In the genomic region with DNA sequence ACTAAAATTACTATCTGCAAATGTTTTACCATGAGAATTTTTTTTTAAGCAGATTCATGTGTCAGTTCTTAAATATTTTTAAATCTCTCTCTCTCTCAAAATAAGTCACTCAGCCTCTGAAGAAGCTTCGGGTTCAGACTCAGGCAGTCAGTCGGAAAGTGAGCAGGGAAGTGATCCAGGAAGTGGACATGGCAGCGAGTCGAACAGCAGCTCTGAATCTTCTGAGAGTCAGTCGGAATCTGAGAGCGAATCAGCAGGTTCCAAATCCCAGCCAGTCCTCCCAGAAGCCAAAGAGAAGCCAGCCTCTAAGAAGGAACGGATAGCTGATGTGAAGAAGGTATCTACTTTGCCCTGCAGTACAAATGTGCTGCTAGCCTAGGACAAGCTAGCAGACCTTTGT, we compare ENCODE assay signal across 13 cellular contexts. TPM values are rescaled to one million over a fixed set of nuclear protein-coding genes. Genes with fewer than 3 reads are reported as not detected.
A peak's percentile ranks its signal among the peaks of the same experiment; 100 is the strongest.
DNase-seq lines count a peak whose midpoint lies in the region; ATAC-seq and TF ChIP-seq lines count a peak whose summit lies in the region.
"Had no signal": no experiment of that assay in that cellular context is flagged by ENCODE, and none has a peak within 500 bp of the region (broad histone marks: within the 10 kb centered on the region; RNA-seq: fewer than 3 reads in every experiment).

No MANE protein-coding gene starts in this region.

- H3K27ac Mint-ChIP-seq in activated T-helper 1 cell treated with anti-CD3 and anti-CD28 coated beads, Interleukin-12 subunit alpha, Interleukin-12 subunit beta, Interleukin-2, Interleukin-4 antibody, amounts not matched to agents 30 ng/mL and 10 ng/mL and 1 ng/mL, durations not matched to agents 14 hours and 24 hours and 36 hours: peak overlapping the region; percentile 81

- H3K4me3 ChIP-seq in skeletal muscle satellite cell (ENCODE audit: low read length): no peak overlapping the region
- H3K4me3 ChIP-seq: skin epidermis had no signal

- no peak overlapping the region for H3K4me2 ChIP-seq in skeletal muscle satellite cell (ENCODE audit: low read length)

- no peaks in the 10 kb centered on the region for H3K27me3 ChIP-seq in skeletal muscle satellite cell (ENCODE audit: control insufficient read depth, insufficient read depth, low read length)

- H3K9me3 ChIP-seq in skeletal muscle satellite cell (replicated peaks; ENCODE audit: low read length): no peaks in the 10 kb centered on the region

- H3K9ac ChIP-seq in skeletal muscle satellite cell (ENCODE audit: low read depth, low read length): peak overlapping the region; percentile 2

- H3K4me3 Mint-ChIP-seq in activated T-helper 1 cell treated with anti-CD3 and anti-CD28 coated beads, Interleukin-12 subunit alpha, Interleukin-12 subunit beta, Interleukin-2, Interleukin-4 antibody, amounts not matched to agents 30 ng/mL and 10 ng/mL and 1 ng/mL, durations not matched to agents 14 hours and 24 hours and 36 hours: peak overlapping the region; percentile 52

- ATAC-seq in left ventricle myocardium superior: peak; percentile 19
- ATAC-seq in GM19324 (IDR thresholded peaks at IDR 0.05; ENCODE audit: low FRiP score, unreplicated experiment): no peak

- peaks cover 95% of the 10 kb centered on the region for H3K4me1 Mint-ChIP-seq in activated T-helper 1 cell treated with anti-CD3 and anti-CD28 coated beads, Interleukin-12 subunit alpha, Interleukin-12 subunit beta, Interleukin-2, Interleukin-4 antibody, amounts not matched to agents 30 ng/mL and 10 ng/mL and 1 ng/mL, durations not matched to agents 14 hours and 24 hours and 36 hours (ENCODE audit: low read depth)

- DNase-seq in GM03348 (ENCODE audit: low spot score) (peak; percentile 24), left ventricle myocardium superior (no peak), erythroblast (lab: John Stamatoyannopoulos, UW) (no peak), NCI-H774 (lab: John Stamatoyannopoulos, UW) (no peak), 8988T (no peak)
- no peak for DNase-seq in activated T-helper 1 cell treated with anti-CD3 and anti-CD28 coated beads, Interleukin-12 subunit alpha, Interleukin-12 subunit beta, Interleukin-2, Interleukin-4 antibody, amounts not matched to agents 30 ng/mL and 10 ng/mL and 1 ng/mL, durations not matched to agents 14 hours and 24 hours and 36 hours (ENCODE audit: low spot score)
- DNase-seq: activated CD4-positive, CD25-positive, alpha-beta regulatory T cell treated with anti-CD3 and anti-CD28 coated beads, Interleukin-2, amount 50 U/mL, for 72 hours; Karpas-422; NCI-H2227 treated with DMSO at 0.1 percent for 48 hours; SIG-M5 had no signal

- H3K27me3 Mint-ChIP-seq in activated T-helper 1 cell treated with anti-CD3 and anti-CD28 coated beads, Interleukin-12 subunit alpha, Interleukin-12 subunit beta, Interleukin-2, Interleukin-4 antibody, amounts not matched to agents 30 ng/mL and 10 ng/mL and 1 ng/mL, durations not matched to agents 14 hours and 24 hours and 36 hours (ENCODE audit: insufficient read depth): no peaks in the 10 kb centered on the region

- intact Hi-C loops in activated T-helper 1 cell treated with anti-CD3 and anti-CD28 coated beads, Interleukin-12 subunit alpha, Interleukin-12 subunit beta, Interleukin-2, Interleukin-4 antibody, amounts not matched to agents 30 ng/mL and 10 ng/mL and 1 ng/mL, durations not matched to agents 14 hours and 24 hours and 36 hours (cut with micrococcal nuclease): loop anchor here (5.0 kb wide), 1 partner anchor 33 kb away; no protein-coding TSS in a partner anchor
- intact Hi-C loops in left ventricle myocardium superior (cut with micrococcal nuclease): no loop called here

- H3K9me3 Mint-ChIP-seq in activated T-helper 1 cell treated with anti-CD3 and anti-CD28 coated beads, Interleukin-12 subunit alpha, Interleukin-12 subunit beta, Interleukin-2, Interleukin-4 antibody, amounts not matched to agents 30 ng/mL and 10 ng/mL and 1 ng/mL, durations not matched to agents 14 hours and 24 hours and 36 hours: no peaks in the 10 kb centered on the region

- H3K36me3 ChIP-seq in skeletal muscle satellite cell (ENCODE audit: insufficient read depth, low read length): peaks cover 78% of the 10 kb centered on the region

- H3K4me1 ChIP-seq in skeletal muscle satellite cell (ENCODE audit: control insufficient read depth, insufficient read depth, low read length): peaks cover 32% of the 10 kb centered on the region

- peaks cover 74% of the 10 kb centered on the region for H3K36me3 Mint-ChIP-seq in activated T-helper 1 cell treated with anti-CD3 and anti-CD28 coated beads, Interleukin-12 subunit alpha, Interleukin-12 subunit beta, Interleukin-2, Interleukin-4 antibody, amounts not matched to agents 30 ng/mL and 10 ng/mL and 1 ng/mL, durations not matched to agents 14 hours and 24 hours and 36 hours (ENCODE audit: low read depth)

- TF ChIP-seq POLR2A in erythroblast (IDR thresholded peaks at IDR 0.05; ENCODE audit: low read length): no peak

RNA-seq across cellular contexts. Expression of gene CHD2, which starts 24.1 kb away (rescaled TPM):
- total RNA-seq in activated T-helper 1 cell treated with anti-CD3 and anti-CD28 coated beads, Interleukin-12 subunit alpha, Interleukin-12 subunit beta, Interleukin-2, Interleukin-4 antibody, amounts not matched to agents 30 ng/mL and 10 ng/mL and 1 ng/mL, durations not matched to agents 14 hours and 24 hours and 36 hours: 102 and 104 TPM in 2 replicates
- 57.2 TPM for total RNA-seq in left ventricle myocardium superior
- 46.5 and 60.8 TPM in 2 replicates for total RNA-seq in skeletal muscle satellite cell (2012; rRNA removed)
